Comparison of ENCODE assay signal across 1 cellular context in the genomic region with DNA sequence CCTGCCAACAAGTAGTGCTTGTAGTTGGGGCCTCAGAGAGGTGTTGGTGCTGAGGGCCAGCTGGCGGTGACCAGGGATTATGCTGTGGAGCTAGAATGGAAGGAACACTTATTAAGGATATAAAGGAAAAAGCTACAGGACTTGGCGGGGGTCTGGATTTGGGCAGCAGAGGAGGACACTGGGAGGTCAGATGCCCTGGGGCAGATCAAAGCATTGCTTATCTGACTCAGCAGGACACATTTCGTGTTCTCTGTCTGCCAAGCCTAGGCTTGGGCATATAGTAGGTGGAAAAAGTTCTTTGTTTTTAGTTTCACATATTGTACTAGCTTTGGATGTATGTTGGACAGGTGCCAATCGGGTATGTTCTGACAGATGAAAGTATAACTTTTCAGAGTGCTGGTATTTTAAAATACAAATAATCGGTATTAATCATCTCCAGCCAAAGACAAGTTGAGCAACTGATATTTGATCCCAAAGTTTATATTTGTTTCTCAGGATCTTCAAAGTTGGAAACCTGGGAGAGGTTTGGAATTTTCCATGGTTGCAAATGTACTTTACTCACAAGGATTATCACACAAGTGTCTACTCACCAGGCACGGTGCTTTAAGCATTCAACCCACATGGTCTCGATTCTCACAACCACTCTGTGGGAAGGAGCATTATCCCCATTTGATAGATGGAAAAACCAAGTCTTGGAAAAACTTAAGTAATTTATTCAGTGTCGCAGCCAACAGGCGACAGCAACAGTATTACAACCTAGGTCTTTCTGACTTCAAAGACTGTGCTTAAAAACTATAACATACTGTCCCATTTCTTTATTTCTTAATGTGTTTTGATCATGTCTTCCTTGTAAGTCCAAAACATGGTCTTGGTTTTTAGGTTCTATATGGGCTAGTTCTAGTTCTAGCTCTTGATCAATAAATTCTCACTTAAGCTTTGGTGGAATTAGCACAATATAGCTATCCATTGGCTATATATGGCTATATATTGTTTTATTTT.
A peak's percentile ranks its signal among the peaks of the same experiment; 100 is the strongest.
TF ChIP-seq lines count a peak whose summit lies in the region.

No MANE protein-coding gene starts in this region.

TF ChIP-seq in HepG2, 621 proteins besides CTCF, POLR2A, EP300 and RAD21 (continued from another document and continues in another):
- TF ChIP-seq ZBTB37 (CRISPR knock-in tag; IDR thresholded peaks at IDR 0.05) (no peak), ZNF607 (CRISPR knock-in tag; IDR thresholded peaks at IDR 0.05; ENCODE audit: borderline replicate concordance) (no peak), ZNF143 (CRISPR knock-in tag; IDR thresholded peaks at IDR 0.05) (0 out of 2 replicates have a peak, but pooled peaks have one; percentile 9), MLLT10 (CRISPR knock-in tag; IDR thresholded peaks at IDR 0.05) (no peak), ZNF513 (CRISPR knock-in tag; conservative IDR thresholded peaks at IDR 0.05) (no peak), NFE2 (CRISPR knock-in tag; IDR thresholded peaks at IDR 0.05) (no peak), FOXK2 (IDR thresholded peaks at IDR 0.05) (no peak), ZNF644 (CRISPR knock-in tag; IDR thresholded peaks at IDR 0.05; ENCODE audit: low read depth) (no peak), SIN3B (IDR thresholded peaks at IDR 0.05; ENCODE audit: low read length) (no peak), KDM5B (CRISPR knock-in tag; IDR thresholded peaks at IDR 0.05; ENCODE audit: borderline replicate concordance) (no peak), CCDC6 (CRISPR knock-in tag; IDR thresholded peaks at IDR 0.05) (no peak), CREB1 (IDR thresholded peaks at IDR 0.05) (no peak), CREB1 (CRISPR knock-in tag; IDR thresholded peaks at IDR 0.05) (peak; percentile 49), ZC3H13 (CRISPR knock-in tag; IDR thresholded peaks at IDR 0.05) (no peak), ZFP36L1 (CRISPR knock-in tag; IDR thresholded peaks at IDR 0.05) (no peak), NR2C2 (CRISPR knock-in tag; IDR thresholded peaks at IDR 0.05; ENCODE audit: borderline replicate concordance) (no peak), ZMYM3 (CRISPR knock-in tag; IDR thresholded peaks at IDR 0.05) (peak; percentile 93), ZNF615 (CRISPR knock-in tag; IDR thresholded peaks at IDR 0.05; ENCODE audit: borderline replicate concordance) (no peak), ZNF746 (CRISPR knock-in tag; IDR thresholded peaks at IDR 0.05) (no peak), REPIN1 (CRISPR knock-in tag; IDR thresholded peaks at IDR 0.05; ENCODE audit: borderline replicate concordance, low read depth) (no peak), SNAPC4 (CRISPR knock-in tag; IDR thresholded peaks at IDR 0.05) (no peak), ZFP62 (CRISPR knock-in tag; IDR thresholded peaks at IDR 0.05) (no peak), IRF1 (CRISPR knock-in tag; IDR thresholded peaks at IDR 0.05; ENCODE audit: low read depth) (no peak), MBNL3 (CRISPR knock-in tag; conservative IDR thresholded peaks at IDR 0.05) (no peak), GTF2F1 (IDR thresholded peaks at IDR 0.05; ENCODE audit: low read length) (no peak), LCORL (IDR thresholded peaks at IDR 0.05) (no peak), LCORL (CRISPR knock-in tag; IDR thresholded peaks at IDR 0.05) (0 out of 2 replicates have a peak, but pooled peaks have one; percentile 29), RFX3 (CRISPR knock-in tag; IDR thresholded peaks at IDR 0.05) (no peak), ZSCAN21 (CRISPR knock-in tag; IDR thresholded peaks at IDR 0.05; ENCODE audit: borderline replicate concordance) (no peak), ZFY (CRISPR knock-in tag; IDR thresholded peaks at IDR 0.05) (no peak)
- TF ChIP-seq, protein P1, sequence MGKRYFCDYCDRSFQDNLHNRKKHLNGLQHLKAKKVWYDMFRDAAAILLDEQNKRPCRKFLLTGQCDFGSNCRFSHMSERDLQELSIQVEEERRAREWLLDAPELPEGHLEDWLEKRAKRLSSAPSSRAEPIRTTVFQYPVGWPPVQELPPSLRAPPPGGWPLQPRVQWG (CRISPR knock-in tag; IDR thresholded peaks at IDR 0.05; ENCODE audit: borderline replicate concordance, low read depth) = no peak
- TF ChIP-seq, protein P2, sequence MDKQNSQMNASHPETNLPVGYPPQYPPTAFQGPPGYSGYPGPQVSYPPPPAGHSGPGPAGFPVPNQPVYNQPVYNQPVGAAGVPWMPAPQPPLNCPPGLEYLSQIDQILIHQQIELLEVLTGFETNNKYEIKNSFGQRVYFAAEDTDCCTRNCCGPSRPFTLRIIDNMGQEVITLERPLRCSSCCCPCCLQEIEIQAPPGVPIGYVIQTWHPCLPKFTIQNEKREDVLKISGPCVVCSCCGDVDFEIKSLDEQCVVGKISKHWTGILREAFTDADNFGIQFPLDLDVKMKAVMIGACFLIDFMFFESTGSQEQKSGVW (CRISPR knock-in tag; IDR thresholded peaks at IDR 0.05; ENCODE audit: borderline replicate concordance) = no peak
- TF ChIP-seq, protein P3, sequence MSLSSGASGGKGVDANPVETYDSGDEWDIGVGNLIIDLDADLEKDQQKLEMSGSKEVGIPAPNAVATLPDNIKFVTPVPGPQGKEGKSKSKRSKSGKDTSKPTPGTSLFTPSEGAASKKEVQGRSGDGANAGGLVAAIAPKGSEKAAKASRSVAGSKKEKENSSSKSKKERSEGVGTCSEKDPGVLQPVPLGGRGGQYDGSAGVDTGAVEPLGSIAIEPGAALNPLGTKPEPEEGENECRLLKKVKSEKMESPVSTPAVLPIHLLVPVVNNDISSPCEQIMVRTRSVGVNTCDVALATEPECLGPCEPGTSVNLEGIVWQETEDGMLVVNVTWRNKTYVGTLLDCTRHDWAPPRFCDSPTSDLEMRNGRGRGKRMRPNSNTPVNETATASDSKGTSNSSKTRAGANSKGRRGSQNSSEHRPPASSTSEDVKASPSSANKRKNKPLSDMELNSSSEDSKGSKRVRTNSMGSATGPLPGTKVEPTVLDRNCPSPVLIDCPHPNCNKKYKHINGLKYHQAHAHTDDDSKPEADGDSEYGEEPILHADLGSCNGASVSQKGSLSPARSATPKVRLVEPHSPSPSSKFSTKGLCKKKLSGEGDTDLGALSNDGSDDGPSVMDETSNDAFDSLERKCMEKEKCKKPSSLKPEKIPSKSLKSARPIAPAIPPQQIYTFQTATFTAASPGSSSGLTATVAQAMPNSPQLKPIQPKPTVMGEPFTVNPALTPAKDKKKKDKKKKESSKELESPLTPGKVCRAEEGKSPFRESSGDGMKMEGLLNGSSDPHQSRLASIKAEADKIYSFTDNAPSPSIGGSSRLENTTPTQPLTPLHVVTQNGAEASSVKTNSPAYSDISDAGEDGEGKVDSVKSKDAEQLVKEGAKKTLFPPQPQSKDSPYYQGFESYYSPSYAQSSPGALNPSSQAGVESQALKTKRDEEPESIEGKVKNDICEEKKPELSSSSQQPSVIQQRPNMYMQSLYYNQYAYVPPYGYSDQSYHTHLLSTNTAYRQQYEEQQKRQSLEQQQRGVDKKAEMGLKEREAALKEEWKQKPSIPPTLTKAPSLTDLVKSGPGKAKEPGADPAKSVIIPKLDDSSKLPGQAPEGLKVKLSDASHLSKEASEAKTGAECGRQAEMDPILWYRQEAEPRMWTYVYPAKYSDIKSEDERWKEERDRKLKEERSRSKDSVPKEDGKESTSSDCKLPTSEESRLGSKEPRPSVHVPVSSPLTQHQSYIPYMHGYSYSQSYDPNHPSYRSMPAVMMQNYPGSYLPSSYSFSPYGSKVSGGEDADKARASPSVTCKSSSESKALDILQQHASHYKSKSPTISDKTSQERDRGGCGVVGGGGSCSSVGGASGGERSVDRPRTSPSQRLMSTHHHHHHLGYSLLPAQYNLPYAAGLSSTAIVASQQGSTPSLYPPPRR (CRISPR knock-in tag; IDR thresholded peaks at IDR 0.05; ENCODE audit: borderline replicate concordance) = no peak
- TF ChIP-seq, protein P4, sequence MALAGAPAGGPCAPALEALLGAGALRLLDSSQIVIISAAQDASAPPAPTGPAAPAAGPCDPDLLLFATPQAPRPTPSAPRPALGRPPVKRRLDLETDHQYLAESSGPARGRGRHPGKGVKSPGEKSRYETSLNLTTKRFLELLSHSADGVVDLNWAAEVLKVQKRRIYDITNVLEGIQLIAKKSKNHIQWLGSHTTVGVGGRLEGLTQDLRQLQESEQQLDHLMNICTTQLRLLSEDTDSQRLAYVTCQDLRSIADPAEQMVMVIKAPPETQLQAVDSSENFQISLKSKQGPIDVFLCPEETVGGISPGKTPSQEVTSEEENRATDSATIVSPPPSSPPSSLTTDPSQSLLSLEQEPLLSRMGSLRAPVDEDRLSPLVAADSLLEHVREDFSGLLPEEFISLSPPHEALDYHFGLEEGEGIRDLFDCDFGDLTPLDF (CRISPR knock-in tag; IDR thresholded peaks at IDR 0.05) = 0 out of 2 replicates have a peak, but pooled peaks have one; percentile 23
- TF ChIP-seq, protein P5, sequence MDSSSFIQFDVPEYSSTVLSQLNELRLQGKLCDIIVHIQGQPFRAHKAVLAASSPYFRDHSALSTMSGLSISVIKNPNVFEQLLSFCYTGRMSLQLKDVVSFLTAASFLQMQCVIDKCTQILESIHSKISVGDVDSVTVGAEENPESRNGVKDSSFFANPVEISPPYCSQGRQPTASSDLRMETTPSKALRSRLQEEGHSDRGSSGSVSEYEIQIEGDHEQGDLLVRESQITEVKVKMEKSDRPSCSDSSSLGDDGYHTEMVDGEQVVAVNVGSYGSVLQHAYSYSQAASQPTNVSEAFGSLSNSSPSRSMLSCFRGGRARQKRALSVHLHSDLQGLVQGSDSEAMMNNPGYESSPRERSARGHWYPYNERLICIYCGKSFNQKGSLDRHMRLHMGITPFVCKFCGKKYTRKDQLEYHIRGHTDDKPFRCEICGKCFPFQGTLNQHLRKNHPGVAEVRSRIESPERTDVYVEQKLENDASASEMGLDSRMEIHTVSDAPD (CRISPR knock-in tag; IDR thresholded peaks at IDR 0.05) = no peak
- TF ChIP-seq, protein P6, sequence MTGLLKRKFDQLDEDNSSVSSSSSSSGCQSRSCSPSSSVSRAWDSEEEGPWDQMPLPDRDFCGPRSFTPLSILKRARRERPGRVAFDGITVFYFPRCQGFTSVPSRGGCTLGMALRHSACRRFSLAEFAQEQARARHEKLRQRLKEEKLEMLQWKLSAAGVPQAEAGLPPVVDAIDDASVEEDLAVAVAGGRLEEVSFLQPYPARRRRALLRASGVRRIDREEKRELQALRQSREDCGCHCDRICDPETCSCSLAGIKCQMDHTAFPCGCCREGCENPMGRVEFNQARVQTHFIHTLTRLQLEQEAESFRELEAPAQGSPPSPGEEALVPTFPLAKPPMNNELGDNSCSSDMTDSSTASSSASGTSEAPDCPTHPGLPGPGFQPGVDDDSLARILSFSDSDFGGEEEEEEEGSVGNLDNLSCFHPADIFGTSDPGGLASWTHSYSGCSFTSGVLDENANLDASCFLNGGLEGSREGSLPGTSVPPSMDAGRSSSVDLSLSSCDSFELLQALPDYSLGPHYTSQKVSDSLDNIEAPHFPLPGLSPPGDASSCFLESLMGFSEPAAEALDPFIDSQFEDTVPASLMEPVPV (CRISPR knock-in tag; IDR thresholded peaks at IDR 0.05) = no peak
